In the genomic region with DNA sequence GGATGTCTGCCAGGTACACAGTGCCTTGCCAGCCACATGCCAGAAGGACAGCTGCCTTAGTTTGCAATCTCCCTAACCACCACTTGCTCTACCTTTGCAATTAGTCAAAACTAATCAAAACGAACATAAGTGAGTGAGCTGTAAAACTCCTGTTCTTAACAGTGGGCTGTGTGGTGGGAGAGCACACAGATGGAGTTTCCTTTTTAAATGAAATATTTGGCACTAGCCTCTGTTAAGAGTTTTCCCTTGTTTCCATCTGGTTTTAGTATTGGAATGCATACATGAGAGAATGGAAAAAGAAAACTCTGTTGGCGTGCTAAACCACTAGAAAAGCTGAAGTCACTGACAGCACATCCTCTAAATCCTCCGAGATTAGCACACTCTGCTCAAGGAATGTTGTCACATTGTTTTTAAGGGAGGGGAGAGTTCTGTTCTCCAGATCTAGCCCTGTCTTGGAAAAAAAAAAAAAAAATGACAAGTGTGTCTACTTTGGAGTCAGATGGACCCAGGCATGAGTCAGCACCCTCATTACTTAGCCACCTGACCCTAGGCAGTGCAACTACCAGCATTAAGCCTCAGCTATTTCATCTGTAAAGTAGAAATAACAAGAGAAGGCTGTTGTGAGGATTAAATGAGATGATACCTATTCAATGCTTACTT, we compare ENCODE assay signal across 9 cellular contexts.
DNase-seq lines count a peak whose midpoint lies in the region; ATAC-seq, FAIRE-seq and TF ChIP-seq lines count a peak whose summit lies in the region.
"Had no signal": no experiment of that assay in that cellular context is flagged by ENCODE, and none has a peak within 500 bp of the region (broad histone marks: within the 10 kb centered on the region; RNA-seq: fewer than 3 reads in every experiment).

No MANE protein-coding gene starts in this region.

- POLR2A ChIA-PET in A549 (lab: Yijun Ruan, JAX): no interaction called here
- POLR2A ChIA-PET in activated CD4-positive, alpha-beta T cell treated with anti-CD3 and anti-CD28 coated beads, Interleukin-2, amount 10 ng/mL, durations not matched to agents 7 days and 5 days (lab: Charles Lee): no interaction called here

- H3K27ac ChIP-seq in A549: peak overlapping the region in 1 of 2 experiments; percentile 26; a peak in 1 of 6 replicates
- H3K27ac ChIP-seq in esophagus (ENCODE audit: low read depth in 2 of 2, low read length in 1 of 2): peak overlapping the region; percentile 52 to 64

- TF ChIP-seq RAD21 in A549 (conservative IDR thresholded peaks at IDR 0.05 in 1 of 2, IDR thresholded peaks at IDR 0.05 in 1 of 2): no peak

- CTCF ChIA-PET in A549 (lab: Yijun Ruan, JAX): interaction anchor here (1.0 to 1.4 kb wide), 2 partner anchors 13 to 255 kb away, joined by 3 to 5 read pairs; no protein-coding TSS in a partner anchor
- CTCF ChIA-PET in activated CD4-positive, alpha-beta T cell treated with anti-CD3 and anti-CD28 coated beads, Interleukin-2, amount 10 ng/mL, durations not matched to agents 7 days and 5 days (lab: Charles Lee): no interaction called here

- H3K4me3 ChIP-seq in A549 (no peak overlapping the region), esophagus (ENCODE audit: low read depth in 1 of 2, low read length in 2 of 2) (no peak overlapping the region)

- peak in 1 of 2 experiments; percentile 28 for DNase-seq in A549 (ENCODE audit: low read depth in 1 of 2, low spot score in 1 of 2)
- peak; percentile 13 for DNase-seq in M059J (ENCODE audit: low read depth)
- peak; percentile 53 for DNase-seq in mucosa of gallbladder (ENCODE audit: low spot score)
- no peak for DNase-seq in activated CD4-positive, alpha-beta T cell treated with anti-CD3 and anti-CD28 coated beads, Interleukin-2, amount 10 ng/mL, durations not matched to agents 7 days and 5 days
- DNase-seq in NCI-H1048 (lab: John Stamatoyannopoulos, UW): no peak
- no peak for DNase-seq in glutamatergic neuron
- no peak for DNase-seq in NK-92 (lab: John Stamatoyannopoulos, UW; ENCODE audit: unreplicated experiment)
- DNase-seq: BE2C had no signal

- H3K9me3 ChIP-seq in A549: no peaks in the 10 kb centered on the region
- H3K9me3 ChIP-seq in esophagus (ENCODE audit: control insufficient read depth in 2 of 2, insufficient read depth in 1 of 2, low read depth in 1 of 2, low read length in 1 of 2): no peaks in the 10 kb centered on the region
- H3K9me3 ChIP-seq: BE2C had no signal

- no peak for TF ChIP-seq EP300 in A549 (IDR thresholded peaks at IDR 0.05)

- H3K9me3 Mint-ChIP-seq in activated CD4-positive, alpha-beta T cell treated with anti-CD3 and anti-CD28 coated beads, Interleukin-2, amount 10 ng/mL, durations not matched to agents 7 days and 5 days: no peaks in the 10 kb centered on the region
- H3K9me3 Mint-ChIP-seq in glutamatergic neuron (ENCODE audit: unreplicated experiment): no peaks in the 10 kb centered on the region

- H3K27me3 ChIP-seq in esophagus (ENCODE audit: control insufficient read depth in 1 of 2, insufficient read depth in 2 of 2, low read length in 2 of 2): no peaks in the 10 kb centered on the region
- H3K27me3 ChIP-seq: BE2C had no signal

- FAIRE-seq in A549 (lab: Jason Lieb, UNC): no peak

- no peak overlapping the region for H3K4me3 Mint-ChIP-seq in activated CD4-positive, alpha-beta T cell treated with anti-CD3 and anti-CD28 coated beads, Interleukin-2, amount 10 ng/mL, durations not matched to agents 7 days and 5 days
- no peak overlapping the region for H3K4me3 Mint-ChIP-seq in glutamatergic neuron (ENCODE audit: unreplicated experiment)

- peaks cover 5% of the 10 kb centered on the region for H3K27me3 Mint-ChIP-seq in activated CD4-positive, alpha-beta T cell treated with anti-CD3 and anti-CD28 coated beads, Interleukin-2, amount 10 ng/mL, durations not matched to agents 7 days and 5 days
- no peaks in the 10 kb centered on the region for H3K27me3 Mint-ChIP-seq in glutamatergic neuron (ENCODE audit: unreplicated experiment)

- no peak overlapping the region for H3K27ac Mint-ChIP-seq in activated CD4-positive, alpha-beta T cell treated with anti-CD3 and anti-CD28 coated beads, Interleukin-2, amount 10 ng/mL, durations not matched to agents 7 days and 5 days
- H3K27ac Mint-ChIP-seq in glutamatergic neuron (ENCODE audit: unreplicated experiment): no peak overlapping the region

- no peak for TF ChIP-seq POLR2A in A549 (IDR thresholded peaks at IDR 0.05; ENCODE audit: low read length)

- WGBS in A549 (ENCODE audit: missing lambda C conversion rate): 11% methylated on average over 3 of the region's 3 CpGs
- 12 to 18% methylated on average over 3 of the region's 3 CpGs for WGBS in esophagus, 2 donors

- H3K4me1 ChIP-seq in A549 (peaks cover 11% of the 10 kb centered on the region; the same call in 2 of the 3 replicates), esophagus (ENCODE audit: control insufficient read depth in 2 of 2, insufficient read depth in 2 of 2, low read length in 1 of 2) (peaks cover 0 to 3% of the 10 kb centered on the region in 2 donors)
- H3K4me1 ChIP-seq: BE2C had no signal

- H3K4me2 ChIP-seq in A549: peak overlapping the region; percentile 24

- H3K36me3 Mint-ChIP-seq in activated CD4-positive, alpha-beta T cell treated with anti-CD3 and anti-CD28 coated beads, Interleukin-2, amount 10 ng/mL, durations not matched to agents 7 days and 5 days (ENCODE audit: low read depth): no peaks in the 10 kb centered on the region
- H3K36me3 Mint-ChIP-seq in glutamatergic neuron (ENCODE audit: unreplicated experiment): no peaks in the 10 kb centered on the region

- peak; percentile 33 to 76; a peak in 3 of 6 replicates for ATAC-seq in A549

- H3K4me1 Mint-ChIP-seq in activated CD4-positive, alpha-beta T cell treated with anti-CD3 and anti-CD28 coated beads, Interleukin-2, amount 10 ng/mL, durations not matched to agents 7 days and 5 days: no peaks in the 10 kb centered on the region
- no peaks in the 10 kb centered on the region for H3K4me1 Mint-ChIP-seq in glutamatergic neuron (ENCODE audit: low read depth, unreplicated experiment)

- H3K36me3 ChIP-seq in esophagus (ENCODE audit: control insufficient read depth in 2 of 2, insufficient read depth in 2 of 2, low read length in 1 of 2): no peaks in the 10 kb centered on the region
- H3K36me3 ChIP-seq: BE2C had no signal

- TF ChIP-seq CTCF in A549 (IDR thresholded peaks at IDR 0.05): no peak
- no peak for TF ChIP-seq CTCF in glutamatergic neuron (IDR thresholded peaks at IDR 0.05; ENCODE audit: partially characterized antibody, unreplicated experiment)

TF ChIP-seq in A549, 52 proteins besides CTCF, POLR2A, EP300 and RAD21:
- TF ChIP-seq SMC3 (IDR thresholded peaks at IDR 0.05): no peak
- TF ChIP-seq, protein P1, sequence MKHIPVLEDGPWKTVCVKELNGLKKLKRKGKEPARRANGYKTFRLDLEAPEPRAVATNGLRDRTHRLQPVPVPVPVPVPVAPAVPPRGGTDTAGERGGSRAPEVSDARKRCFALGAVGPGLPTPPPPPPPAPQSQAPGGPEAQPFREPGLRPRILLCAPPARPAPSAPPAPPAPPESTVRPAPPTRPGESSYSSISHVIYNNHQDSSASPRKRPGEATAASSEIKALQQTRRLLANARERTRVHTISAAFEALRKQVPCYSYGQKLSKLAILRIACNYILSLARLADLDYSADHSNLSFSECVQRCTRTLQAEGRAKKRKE (CRISPR knock-in tag; IDR thresholded peaks at IDR 0.05; ENCODE audit: low read depth): no peak
- TF ChIP-seq, protein P2, sequence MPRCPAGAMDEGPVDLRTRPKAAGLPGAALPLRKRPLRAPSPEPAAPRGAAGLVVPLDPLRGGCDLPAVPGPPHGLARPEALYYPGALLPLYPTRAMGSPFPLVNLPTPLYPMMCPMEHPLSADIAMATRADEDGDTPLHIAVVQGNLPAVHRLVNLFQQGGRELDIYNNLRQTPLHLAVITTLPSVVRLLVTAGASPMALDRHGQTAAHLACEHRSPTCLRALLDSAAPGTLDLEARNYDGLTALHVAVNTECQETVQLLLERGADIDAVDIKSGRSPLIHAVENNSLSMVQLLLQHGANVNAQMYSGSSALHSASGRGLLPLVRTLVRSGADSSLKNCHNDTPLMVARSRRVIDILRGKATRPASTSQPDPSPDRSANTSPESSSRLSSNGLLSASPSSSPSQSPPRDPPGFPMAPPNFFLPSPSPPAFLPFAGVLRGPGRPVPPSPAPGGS (IDR thresholded peaks at IDR 0.05): no peak
- TF ChIP-seq JUN (IDR thresholded peaks at IDR 0.05): no peak
- no peak for TF ChIP-seq FOSB (CRISPR knock-in tag; IDR thresholded peaks at IDR 0.05)
- no peak for TF ChIP-seq KDM5A (IDR thresholded peaks at IDR 0.05)

Comparison
In these comparisons a context has a peak if more than half of its experiments do, and no peak if none do; other contexts are left out.
1. DNase-seq: peak in M059J (single experiment) and mucosa of gallbladder (single experiment); none in activated CD4-positive, alpha-beta T cell treated with anti-CD3 and anti-CD28 coated beads, Interleukin-2, amount 10 ng/mL, durations not matched to agents 7 days and 5 days (single experiment), NCI-H1048 (single experiment), glutamatergic neuron (single experiment) and NK-92 (single experiment).